ENCODE assay signal across 8 cellular contexts in the genomic region with DNA sequence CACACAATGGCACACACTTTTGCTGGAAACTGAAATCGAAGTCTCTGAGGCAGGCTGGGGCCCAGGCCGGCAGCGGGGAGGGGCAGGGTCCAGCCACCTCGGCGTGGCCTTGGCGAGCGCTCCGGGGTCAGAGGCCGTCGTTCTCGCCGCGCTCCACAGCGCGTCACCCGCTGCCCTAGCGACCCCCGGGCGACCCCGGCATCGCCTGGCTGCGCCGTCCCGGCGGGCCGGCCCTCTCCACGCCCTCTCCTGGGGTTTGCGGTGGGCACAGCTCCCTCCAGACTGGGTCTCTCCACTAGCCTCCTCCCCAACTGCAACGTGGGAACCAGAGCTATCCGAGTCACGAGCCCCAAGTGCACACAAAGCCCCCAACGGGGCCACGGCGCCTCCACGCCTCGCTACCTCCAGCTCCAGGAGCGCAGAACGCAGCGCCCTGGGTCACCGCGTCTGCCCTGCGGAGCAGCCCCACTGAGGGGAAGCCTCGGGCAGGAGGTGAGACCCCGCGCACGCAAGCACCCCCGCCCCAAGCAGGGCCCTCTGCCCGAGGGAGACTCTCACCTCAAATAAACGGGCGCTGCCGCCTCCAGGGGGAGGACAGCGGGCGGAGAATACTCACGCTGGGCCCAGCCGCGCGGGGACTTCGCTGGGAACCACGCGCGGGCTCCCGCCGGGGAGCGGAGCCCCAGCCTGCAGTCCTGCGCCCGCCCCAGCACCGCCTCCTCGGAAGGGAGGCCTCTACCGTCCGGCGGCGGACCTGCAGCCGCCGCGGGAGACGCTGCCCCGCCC.
DNase-seq lines count a peak whose midpoint lies in the region; ATAC-seq lines count a peak whose summit lies in the region.

No MANE protein-coding gene starts in this region.

- peaks cover 4% of the 10 kb centered on the region for H3K4me1 ChIP-seq in ACC112 (ENCODE audit: control insufficient read depth, insufficient read depth, low read length, unreplicated experiment)
- peaks cover 11% of the 10 kb centered on the region for H3K4me1 ChIP-seq in mesenchymal stem cell (ENCODE audit: control insufficient read depth, insufficient read depth, low read depth, low read length)

- ATAC-seq in GM18861 (IDR thresholded peaks at IDR 0.05; ENCODE audit: unreplicated experiment) (peak; percentile 96), HG03095 (IDR thresholded peaks at IDR 0.05; ENCODE audit: unreplicated experiment) (peak; percentile 98)

- peak overlapping the region in 1 of 2 experiments; percentile 45 for H2BK12ac ChIP-seq in mesenchymal stem cell (ENCODE audit: low read length in 2 of 2)

- H3K36me3 ChIP-seq in ACC112 (ENCODE audit: insufficient read depth, low read length) (no peaks in the 10 kb centered on the region), mesenchymal stem cell (ENCODE audit: control insufficient read depth in 1 of 2, insufficient read depth in 2 of 2, low read depth in 1 of 2, low read length in 2 of 2) (no peaks in the 10 kb centered on the region)

- peak overlapping the region; percentile 93 for H3K4me3 ChIP-seq in ACC112 (ENCODE audit: low read depth, low read length)
- peak overlapping the region; percentile 77 to 88 for H3K4me3 ChIP-seq in mesenchymal stem cell (ENCODE audit: insufficient read depth in 1 of 2, low read depth in 1 of 2, low read length in 2 of 2)

- H3K18ac ChIP-seq in mesenchymal stem cell (ENCODE audit: low read depth in 1 of 2, low read length in 2 of 2): peak overlapping the region; percentile 52 to 65

- H2AFZ ChIP-seq in ACC112 (ENCODE audit: low read length, unreplicated experiment) (peak overlapping the region; percentile 97), mesenchymal stem cell (ENCODE audit: low read depth, low read length) (peak overlapping the region; percentile 96)

- no peak overlapping the region for H2BK120ac ChIP-seq in mesenchymal stem cell (ENCODE audit: low read depth, low read length)

- H3K14ac ChIP-seq in mesenchymal stem cell (ENCODE audit: low read length in 2 of 2): peak overlapping the region in 1 of 2 experiments; percentile 57

- no peak overlapping the region for H2AK5ac ChIP-seq in mesenchymal stem cell (ENCODE audit: low read length, severe bottlenecking)

- H3K9me3 ChIP-seq in mesenchymal stem cell (ENCODE audit: control insufficient read depth, low read length): no peaks in the 10 kb centered on the region

- H3K27me3 ChIP-seq in ACC112 (ENCODE audit: insufficient read depth, low read length) (no peaks in the 10 kb centered on the region; the same call in 1 of the 2 replicates), mesenchymal stem cell (ENCODE audit: control insufficient read depth in 1 of 2, insufficient read depth in 1 of 2, low read length in 2 of 2) (peaks cover 0 to 9% of the 10 kb centered on the region in 2 experiments)

- peak overlapping the region in 1 of 2 experiments; percentile 86 for H3K23ac ChIP-seq in mesenchymal stem cell (ENCODE audit: low read length in 2 of 2)

- peak overlapping the region; percentile 91 for H4K8ac ChIP-seq in mesenchymal stem cell (ENCODE audit: low read length)

- peak overlapping the region; percentile 85 for H3K9ac ChIP-seq in mesenchymal stem cell (ENCODE audit: low read length)

- H3K4ac ChIP-seq in mesenchymal stem cell (ENCODE audit: low read depth in 1 of 2, low read length in 2 of 2): peak overlapping the region in 1 of 2 experiments; percentile 62

- no peaks in the 10 kb centered on the region for H3K79me2 ChIP-seq in ACC112 (ENCODE audit: control insufficient read depth, insufficient read depth, low read length, unreplicated experiment)

- H2BK15ac ChIP-seq in mesenchymal stem cell (ENCODE audit: low read depth, poor library complexity, severe bottlenecking): peak overlapping the region; percentile 62

- H3K4me2 ChIP-seq in mesenchymal stem cell (ENCODE audit: low read length, poor library complexity, severe bottlenecking): peak overlapping the region; percentile 100

- H2BK5ac ChIP-seq in mesenchymal stem cell (ENCODE audit: low read depth, low read length, poor library complexity, severe bottlenecking): no peak overlapping the region

- WGBS in mesenchymal stem cell: under 1% methylated on average over 65 of the region's 77 CpGs

- H4K91ac ChIP-seq in mesenchymal stem cell (ENCODE audit: low read length): peak overlapping the region; percentile 93

- no peaks in the 10 kb centered on the region for H3K79me1 ChIP-seq in mesenchymal stem cell (replicated peaks; ENCODE audit: low read length, poor library complexity, severe bottlenecking)

- H3K27ac ChIP-seq in ACC112 (ENCODE audit: low read depth, low read length): no peak overlapping the region
- H3K27ac ChIP-seq in mesenchymal stem cell (ENCODE audit: low read length, poor library complexity, severe bottlenecking): no peak overlapping the region

- DNase-seq in NCI-H2227 treated with DMSO at 0.1 percent for 48 hours (lab: John Stamatoyannopoulos, UW) (peak; percentile 71), mesenchymal stem cell (peak; percentile 79)
- peak; percentile 77 to 80 for DNase-seq in activated CD4-positive, alpha-beta T cell treated with anti-CD3 and anti-CD28 coated beads, Interleukin-2, amount 50 U/mL, for 48 hours
- peak; percentile 46 for DNase-seq in effector CD4-positive, alpha-beta T cell
- peak; percentile 44 for DNase-seq in stimulated activated CD8-positive, alpha-beta memory T cell treated with anti-CD3 and anti-CD28 coated beads, Interleukin-12 subunit alpha, Interleukin-12 subunit beta, amount 100 ng/mL, for 1 hour (ENCODE audit: low read depth)
